33 cellular contexts compared by ENCODE assay signal in genomic region chr2:239956818-239957261, GRCh38.
DNase-seq lines count a peak whose midpoint lies in the region; ATAC-seq and TF ChIP-seq lines count a peak whose summit lies in the region.
"Had no signal": no experiment of that assay in that cellular context is flagged by ENCODE, and none has a peak within 500 bp of the region (broad histone marks: within the 10 kb centered on the region; RNA-seq: fewer than 3 reads in every experiment).

No MANE protein-coding gene starts in this region.

- H3K27me3 ChIP-seq in BLaER1: no peaks in the 10 kb centered on the region
- H3K27me3 ChIP-seq in right atrium auricular region: no peaks in the 10 kb centered on the region
- H3K27me3 ChIP-seq in SK-N-SH (ENCODE audit: insufficient read depth): no peaks in the 10 kb centered on the region
- H3K27me3 ChIP-seq: dorsolateral prefrontal cortex, esophagus squamous epithelium, SJSA1, suprapubic skin, upper lobe of right lung had no signal

- H3K27ac Mint-ChIP-seq in chondrocyte (ENCODE audit: unreplicated experiment): no peak overlapping the region
- H3K27ac Mint-ChIP-seq: activated B cell treated with CpG ODN at 0.5 μM for 24 hours; activated CD4-positive, alpha-beta T cell treated with anti-CD3 and anti-CD28 coated beads, Interleukin-2, amount 10 ng/mL, durations not matched to agents 7 days and 5 days; activated naive CD8-positive, alpha-beta T cell treated with anti-CD3 and anti-CD28 coated beads, Interleukin-2, amount 50 U/mL, for 24 hours; CD14-positive monocyte; GM23338; T-cell had no signal

- no peak for TF ChIP-seq RAD21 in SK-N-SH (IDR thresholded peaks at IDR 0.05; ENCODE audit: low read length)

- peaks cover 11% of the 10 kb centered on the region for H3K36me3 Mint-ChIP-seq in chondrocyte (ENCODE audit: low read depth)

- H3K9me2 ChIP-seq in SK-N-SH: no peaks in the 10 kb centered on the region

- H3K9me3 ChIP-seq in BLaER1: no peaks in the 10 kb centered on the region
- H3K9me3 ChIP-seq in right atrium auricular region: no peaks in the 10 kb centered on the region
- no peaks in the 10 kb centered on the region for H3K9me3 ChIP-seq in SK-N-SH
- H3K9me3 ChIP-seq: esophagus squamous epithelium, SJSA1, suprapubic skin, upper lobe of right lung had no signal

- no peaks in the 10 kb centered on the region for H3K79me2 ChIP-seq in SK-N-SH (ENCODE audit: insufficient read depth)

- no peak overlapping the region for H3K4me3 ChIP-seq in BLaER1
- no peak overlapping the region for H3K4me3 ChIP-seq in right atrium auricular region
- no peak overlapping the region for H3K4me3 ChIP-seq in SK-N-SH (ENCODE audit: low read depth in 2 of 2, low read length in 1 of 2)
- H3K4me3 ChIP-seq: esophagus squamous epithelium, GM23338, SJSA1, skin epidermis, suprapubic skin, upper lobe of right lung had no signal

- no peak overlapping the region for H2AFZ ChIP-seq in SK-N-SH (ENCODE audit: low read depth)
- H2AFZ ChIP-seq: GM23338 had no signal

- H3K4me2 ChIP-seq in BLaER1 (no peak overlapping the region), SK-N-SH (no peak overlapping the region)
- H3K4me2 ChIP-seq: GM23338 had no signal

- H4K20me1 ChIP-seq in BLaER1: no peaks in the 10 kb centered on the region
- H4K20me1 ChIP-seq in SK-N-SH (ENCODE audit: insufficient read depth): no peaks in the 10 kb centered on the region

- H3K4me3 Mint-ChIP-seq in chondrocyte (ENCODE audit: unreplicated experiment): no peak overlapping the region
- H3K4me3 Mint-ChIP-seq: activated B cell treated with CpG ODN at 0.5 μM for 24 hours; activated CD4-positive, alpha-beta T cell treated with anti-CD3 and anti-CD28 coated beads, Interleukin-2, amount 10 ng/mL, durations not matched to agents 7 days and 5 days; activated naive CD8-positive, alpha-beta T cell treated with anti-CD3 and anti-CD28 coated beads, Interleukin-2, amount 50 U/mL, for 24 hours; CD14-positive monocyte; central memory CD8-positive, alpha-beta T cell; GM23338; T-cell had no signal

- peaks cover 27% of the 10 kb centered on the region for H3K4me1 Mint-ChIP-seq in chondrocyte (ENCODE audit: low read depth)
- H3K4me1 Mint-ChIP-seq: activated B cell treated with CpG ODN at 0.5 μM for 24 hours; CD14-positive monocyte; central memory CD8-positive, alpha-beta T cell; T-cell had no signal

- WGBS in SK-N-SH (ENCODE audit: low lambda C conversion rate): 99% methylated on average over 13 of the region's 13 CpGs

- CTCF ChIA-PET in SK-N-SH (lab: Yijun Ruan, JAX): interaction anchor here (3.1 kb wide), 1 partner anchor 17 kb away, joined by 12 read pairs; no protein-coding TSS in a partner anchor

- ATAC-seq in GM18858 (IDR thresholded peaks at IDR 0.05; ENCODE audit: unreplicated experiment): no peak
- ATAC-seq: activated naive CD8-positive, alpha-beta T cell treated with anti-CD3 and anti-CD28 coated beads, Interleukin-2, amount 50 U/mL, for 24 hours; GM23338; T-cell; upper lobe of right lung had no signal

- DNase-seq in chondrocyte (ENCODE audit: low spot score) (peak; percentile 84), right atrium auricular region (ENCODE audit: low spot score) (no peak), posterior vena cava (ENCODE audit: low spot score) (peak; percentile 60), HT-29 (ENCODE audit: low spot score) (no peak), SK-N-SH (no peak)
- DNase-seq in activated naive CD4-positive, alpha-beta T cell (lab: John Stamatoyannopoulos, UW): no peak
- DNase-seq: 8988T; activated B cell treated with CpG ODN at 0.5 μM for 24 hours; activated CD4-positive, alpha-beta T cell treated with anti-CD3 and anti-CD28 coated beads, Interleukin-2, amount 10 ng/mL, durations not matched to agents 7 days and 5 days; activated naive CD8-positive, alpha-beta T cell treated with anti-CD3 and anti-CD28 coated beads, Interleukin-2, amount 50 U/mL, for 24 hours; activated T-cell treated with anti-CD3 and anti-CD28 coated beads, Interleukin-2, amount 50 U/mL, for 48 hours; esophagus squamous epithelium; foreskin melanocyte; hippocampal formation; KBM-7; midbrain; naive B cell; NCI-H1092; NCI-H1694; NCI-H446 treated with DMSO at 0.1 percent for 48 hours; NCI-H82; stimulated activated naive CD4-positive, alpha-beta T cell; T-cell; upper lobe of right lung had no signal

- 0 out of 2 replicates have a peak overlapping the region, but pooled peaks have one; percentile 41 for H3K27ac ChIP-seq in BLaER1
- peak overlapping the region; percentile 37 to 79 for H3K27ac ChIP-seq in right atrium auricular region
- H3K27ac ChIP-seq in SK-N-SH (ENCODE audit: low read depth in 2 of 2, low read length in 1 of 2): no peak overlapping the region
- H3K27ac ChIP-seq: SJSA1, skin epidermis, suprapubic skin, upper lobe of right lung had no signal

- POLR2A ChIA-PET in SK-N-SH (lab: Yijun Ruan, JAX): no interaction called here

- no peak for TF ChIP-seq EP300 in SK-N-SH (IDR thresholded peaks at IDR 0.05; ENCODE audit: borderline replicate concordance in 1 of 2, low read depth in 1 of 2, low read length in 1 of 2)

- H3K4me1 ChIP-seq in BLaER1 (peaks cover 68% of the 10 kb centered on the region), right atrium auricular region (peaks cover 0 to 73% of the 10 kb centered on the region in 2 donors), SK-N-SH (ENCODE audit: control insufficient read depth in 1 of 2, insufficient read depth in 2 of 2, low read depth in 1 of 2, low read length in 1 of 2) (peaks cover 0 to 15% of the 10 kb centered on the region in 2 experiments; a peak in 1 of 4 replicates)
- H3K4me1 ChIP-seq: SJSA1 had no signal

- H3K9ac ChIP-seq in BLaER1 (no peak overlapping the region), SK-N-SH (no peak overlapping the region)

- no peaks in the 10 kb centered on the region for H3K9me3 Mint-ChIP-seq in chondrocyte (ENCODE audit: low read depth)
- H3K9me3 Mint-ChIP-seq: activated B cell treated with CpG ODN at 0.5 μM for 24 hours; activated CD4-positive, alpha-beta T cell treated with anti-CD3 and anti-CD28 coated beads, Interleukin-2, amount 10 ng/mL, durations not matched to agents 7 days and 5 days; activated naive CD8-positive, alpha-beta T cell treated with anti-CD3 and anti-CD28 coated beads, Interleukin-2, amount 50 U/mL, for 24 hours; CD14-positive monocyte; central memory CD8-positive, alpha-beta T cell; GM23338; naive B cell; T-cell had no signal

- H3F3A ChIP-seq in SK-N-SH (replicated peaks; ENCODE audit: insufficient read depth): no peaks in the 10 kb centered on the region

- H3K27me3 Mint-ChIP-seq in chondrocyte (ENCODE audit: low read depth): no peaks in the 10 kb centered on the region
- H3K27me3 Mint-ChIP-seq: activated B cell treated with CpG ODN at 0.5 μM for 24 hours; activated CD4-positive, alpha-beta T cell treated with anti-CD3 and anti-CD28 coated beads, Interleukin-2, amount 10 ng/mL, durations not matched to agents 7 days and 5 days; activated naive CD8-positive, alpha-beta T cell treated with anti-CD3 and anti-CD28 coated beads, Interleukin-2, amount 50 U/mL, for 24 hours; central memory CD8-positive, alpha-beta T cell; naive B cell; T-cell had no signal

- intact Hi-C loops in posterior vena cava (cut with DNase I): no loop called here

- H3K36me3 ChIP-seq in BLaER1 (peaks cover 57% of the 10 kb centered on the region), right atrium auricular region (peaks cover 18% of the 10 kb centered on the region), SK-N-SH (replicated peaks in 1 of 2; ENCODE audit: control insufficient read depth in 1 of 2, insufficient read depth in 2 of 2, low read length in 1 of 2) (peaks cover 3 to 13% of the 10 kb centered on the region in 2 experiments)

- TF ChIP-seq CTCF in chondrocyte (IDR thresholded peaks at IDR 0.05) (no peak), right atrium auricular region (IDR thresholded peaks at IDR 0.05) (no peak), SK-N-SH (IDR thresholded peaks at IDR 0.05) (no peak)

TF ChIP-seq in SK-N-SH, 30 proteins besides CTCF, POLR2A, EP300 and RAD21 (continues in another document):
- TF ChIP-seq FOXJ3 (CRISPR knock-in tag; IDR thresholded peaks at IDR 0.05) (no peak), ZBTB33 (IDR thresholded peaks at IDR 0.05; ENCODE audit: borderline replicate concordance, low read depth) (no peak), JUND (IDR thresholded peaks at IDR 0.05) (no peak), RCOR1 (IDR thresholded peaks at IDR 0.05; ENCODE audit: low read length) (no peak)

Comparison
In these comparisons a context has a peak if more than half of its experiments do, and no peak if none do; other contexts are left out.
1. H3K27ac ChIP-seq: peak in BLaER1 (single experiment) and right atrium auricular region (2 of 2); none in SK-N-SH (0 of 2).
2. DNase-seq: peak in chondrocyte (single experiment) and posterior vena cava (single experiment); none in right atrium auricular region (single experiment), activated naive CD4-positive, alpha-beta T cell (0 of 4), HT-29 (single experiment) and SK-N-SH (single experiment).